Comparison of ENCODE assay signal across 27 cellular contexts in the genomic region with DNA sequence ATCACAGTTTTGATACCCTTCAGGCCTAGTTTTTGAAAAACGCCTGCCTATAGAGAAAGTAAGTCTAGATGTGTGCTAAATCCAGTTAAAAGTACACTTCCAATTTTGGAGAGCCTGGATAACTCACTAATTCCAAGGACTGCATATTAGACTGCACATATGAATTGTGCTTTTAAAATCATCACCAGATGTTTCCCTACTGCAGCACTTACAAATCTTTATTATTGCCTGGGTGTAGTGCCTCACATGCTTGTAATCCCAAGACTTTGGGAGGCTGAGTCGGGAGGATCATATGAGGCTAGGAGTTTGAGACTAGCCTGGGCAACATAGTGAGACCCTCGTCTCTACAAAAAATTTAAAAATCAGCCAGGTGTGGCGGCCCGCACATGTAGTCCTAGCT. TPM values are rescaled to one million over a fixed set of nuclear protein-coding genes. Genes with fewer than 3 reads are reported as not detected.
A peak's percentile ranks its signal among the peaks of the same experiment; 100 is the strongest.
DNase-seq lines count a peak whose midpoint lies in the region; ATAC-seq, FAIRE-seq and TF ChIP-seq lines count a peak whose summit lies in the region.
"Had no signal": no experiment of that assay in that cellular context is flagged by ENCODE, and none has a peak within 500 bp of the region (broad histone marks: within the 10 kb centered on the region; RNA-seq: fewer than 3 reads in every experiment).

No MANE protein-coding gene starts in this region.

- intact Hi-C loops in activated CD4-positive, alpha-beta T cell treated with anti-CD3 and anti-CD28 coated beads, Interleukin-2, amount 10 ng/mL, durations not matched to agents 24 days and 14 days (cut with micrococcal nuclease): loop anchor here (5.0 kb wide), 1 partner anchor 58 kb away; no protein-coding TSS in a partner anchor
- intact Hi-C loops in transverse colon (cut with DNase I; ENCODE audit: low total_unique reads): no loop called here

- peak overlapping the region; percentile 78 for H3K9ac ChIP-seq in astrocyte (ENCODE audit: low read length)

- 92% methylated on average over 5 of the region's 5 CpGs for WGBS in hepatocyte (ENCODE audit: low lambda C conversion rate, missing lambda C conversion rate)
- 96 to 100% methylated on average over 1 to 5 of the region's 5 CpGs for WGBS in transverse colon (ENCODE audit: low coverage in 1 of 2), 2 donors

- H3K79me2 ChIP-seq in astrocyte (ENCODE audit: insufficient read depth, low read length): no peaks in the 10 kb centered on the region
- H3K79me2 ChIP-seq in hepatocyte: no peaks in the 10 kb centered on the region

- in situ Hi-C loops in transverse colon (cut with MboI; ENCODE audit: low pct_ligation_motif_present in 1 of 4, low pct_unique_long_range_greater_than_20kb in 1 of 4, low sequenced_read_pairs in 3 of 4): no loop called here

- POLR2A ChIA-PET in activated CD4-positive, alpha-beta T cell treated with anti-CD3 and anti-CD28 coated beads, Interleukin-2, amount 10 ng/mL, durations not matched to agents 7 days and 5 days (lab: Charles Lee): no interaction called here

- no peak for TF ChIP-seq POLR2A in transverse colon (IDR thresholded peaks at IDR 0.05)

- no peak for ATAC-seq in GM19452 (IDR thresholded peaks at IDR 0.05; ENCODE audit: unreplicated experiment)
- ATAC-seq: left colon, right cardiac atrium had no signal

- peak; percentile 47 for DNase-seq in activated CD4-positive, alpha-beta T cell treated with anti-CD3 and anti-CD28 coated beads, Interleukin-2, amount 10 ng/mL, durations not matched to agents 24 days and 14 days
- no peak for DNase-seq in activated CD4-positive, alpha-beta T cell treated with anti-CD3 and anti-CD28 coated beads, Interleukin-2, amount 10 ng/mL, durations not matched to agents 7 days and 5 days
- DNase-seq in astrocyte (ENCODE audit: low read depth) (no peak), hepatocyte (ENCODE audit: low spot score) (no peak), transverse colon (no peak), GM19239 (ENCODE audit: insufficient read length, low spot score) (no peak)
- no peak for DNase-seq in stimulated activated CD4-positive, alpha-beta T cell treated with anti-CD3 and anti-CD28 coated beads, Interleukin-2, amount 100 ng/mL, for 24 hours
- DNase-seq: 8988T; activated CD4-positive, alpha-beta T cell treated with anti-CD3 and anti-CD28 coated beads for 1 hour; activated CD8-positive, alpha-beta memory T cell treated with anti-CD3 and anti-CD28 coated beads, Interleukin-2, amount 50 U/mL, for 4 hours; activated naive CD4-positive, alpha-beta T cell treated with anti-CD3 and anti-CD28 coated beads for 36 hours; C1 segment of cervical spinal cord; DMS 273 treated with DMSO at 0.1 percent for 48 hours; dorsolateral prefrontal cortex; GF-D8; left colon; NCI-H2029; NCI-H510A treated with DMSO at 0.1 percent for 48 hours; right cardiac atrium; stimulated activated CD4-positive, alpha-beta T cell treated with anti-CD3 and anti-CD28 coated beads, Interleukin-1b, Interleukin-23, amount 100 ng/mL, for 48 hours had no signal

- H3K4me3 ChIP-seq in astrocyte (ENCODE audit: insufficient read depth, low read depth, low read length): no peak overlapping the region
- no peak overlapping the region for H3K4me3 ChIP-seq in hepatocyte
- no peak overlapping the region for H3K4me3 ChIP-seq in transverse colon
- H3K4me3 ChIP-seq: dorsolateral prefrontal cortex had no signal

- peaks cover 17% of the 10 kb centered on the region for H3K4me1 Mint-ChIP-seq in activated CD4-positive, alpha-beta T cell treated with anti-CD3 and anti-CD28 coated beads, Interleukin-2, amount 10 ng/mL, durations not matched to agents 24 days and 14 days
- peaks cover 16% of the 10 kb centered on the region for H3K4me1 Mint-ChIP-seq in activated CD4-positive, alpha-beta T cell treated with anti-CD3 and anti-CD28 coated beads, Interleukin-2, amount 10 ng/mL, durations not matched to agents 7 days and 5 days
- H3K4me1 Mint-ChIP-seq in astrocyte (ENCODE audit: low read depth, unreplicated experiment): peaks cover 41% of the 10 kb centered on the region

- TF ChIP-seq CTCF in astrocyte (IDR thresholded peaks at IDR 0.05; ENCODE audit: insufficient read depth, low read depth, low read length) (no peak), hepatocyte (IDR thresholded peaks at IDR 0.05; ENCODE audit: poor library complexity) (no peak), transverse colon (IDR thresholded peaks at IDR 0.05) (no peak)

- no peaks in the 10 kb centered on the region for H3K9me3 ChIP-seq in astrocyte (ENCODE audit: insufficient read depth, low read depth, low read length)
- H3K9me3 ChIP-seq in hepatocyte (ENCODE audit: low read depth): no peaks in the 10 kb centered on the region
- no peaks in the 10 kb centered on the region for H3K9me3 ChIP-seq in transverse colon
- H3K9me3 ChIP-seq: neutrophil had no signal

- H3K9me3 Mint-ChIP-seq in activated CD4-positive, alpha-beta T cell treated with anti-CD3 and anti-CD28 coated beads, Interleukin-2, amount 10 ng/mL, durations not matched to agents 24 days and 14 days: no peaks in the 10 kb centered on the region
- H3K9me3 Mint-ChIP-seq in activated CD4-positive, alpha-beta T cell treated with anti-CD3 and anti-CD28 coated beads, Interleukin-2, amount 10 ng/mL, durations not matched to agents 7 days and 5 days: no peaks in the 10 kb centered on the region
- H3K9me3 Mint-ChIP-seq in astrocyte (ENCODE audit: unreplicated experiment): no peaks in the 10 kb centered on the region
- H3K9me3 Mint-ChIP-seq: activated naive CD4-positive, alpha-beta T cell treated with anti-CD3 and anti-CD28 coated beads for 36 hours; IgD-negative memory B cell had no signal

- peaks cover 29% of the 10 kb centered on the region for H3K4me1 ChIP-seq in astrocyte (ENCODE audit: insufficient read depth, low read length)
- no peaks in the 10 kb centered on the region for H3K4me1 ChIP-seq in hepatocyte (ENCODE audit: insufficient read depth)
- H3K4me1 ChIP-seq in transverse colon: peaks cover 0 to 33% (median 11%) of the 10 kb centered on the region in 4 donors

- H4K20me1 ChIP-seq in astrocyte (ENCODE audit: insufficient read depth, low read length) (no peaks in the 10 kb centered on the region), hepatocyte (ENCODE audit: insufficient read depth, poor library complexity, severe bottlenecking) (no peaks in the 10 kb centered on the region)

- FAIRE-seq in astrocyte (lab: Jason Lieb, UNC) (no peak), GM19239 (lab: Jason Lieb, UNC) (no peak)
- FAIRE-seq: bronchial epithelial cell had no signal

- H3K27me3 ChIP-seq in astrocyte (ENCODE audit: insufficient read depth, low read length) (no peaks in the 10 kb centered on the region), hepatocyte (no peaks in the 10 kb centered on the region), transverse colon (no peaks in the 10 kb centered on the region)
- H3K27me3 ChIP-seq: dorsolateral prefrontal cortex, neutrophil had no signal

- no peak overlapping the region for H2AFZ ChIP-seq in astrocyte (ENCODE audit: low read depth, low read length)
- no peak overlapping the region for H2AFZ ChIP-seq in hepatocyte

- H3K36me3 ChIP-seq in astrocyte (ENCODE audit: insufficient read depth, low read length) (peaks cover 9% of the 10 kb centered on the region), hepatocyte (replicated peaks; ENCODE audit: insufficient read depth, low read depth) (no peaks in the 10 kb centered on the region), transverse colon (peaks cover 0 to 13% (median 3%) of the 10 kb centered on the region in 4 donors)

- peak overlapping the region; percentile 63 for H3K4me2 ChIP-seq in astrocyte (ENCODE audit: low read length)
- H3K4me2 ChIP-seq in hepatocyte: no peak overlapping the region

- H3K27ac ChIP-seq in astrocyte (ENCODE audit: low read depth, low read length) (peak overlapping the region; percentile 96), hepatocyte (peak overlapping the region; percentile 78), transverse colon (peak overlapping the region; percentile 45 to 64 (median 47))
- H3K27ac ChIP-seq: neutrophil had no signal

- no peak overlapping the region for H3K4me3 Mint-ChIP-seq in activated CD4-positive, alpha-beta T cell treated with anti-CD3 and anti-CD28 coated beads, Interleukin-2, amount 10 ng/mL, durations not matched to agents 24 days and 14 days
- H3K4me3 Mint-ChIP-seq in activated CD4-positive, alpha-beta T cell treated with anti-CD3 and anti-CD28 coated beads, Interleukin-2, amount 10 ng/mL, durations not matched to agents 7 days and 5 days: no peak overlapping the region
- no peak overlapping the region for H3K4me3 Mint-ChIP-seq in astrocyte (ENCODE audit: unreplicated experiment)
- H3K4me3 Mint-ChIP-seq: activated naive CD4-positive, alpha-beta T cell treated with anti-CD3 and anti-CD28 coated beads for 36 hours; IgD-negative memory B cell had no signal

- H3K27me3 Mint-ChIP-seq in activated CD4-positive, alpha-beta T cell treated with anti-CD3 and anti-CD28 coated beads, Interleukin-2, amount 10 ng/mL, durations not matched to agents 24 days and 14 days: no peaks in the 10 kb centered on the region
- no peaks in the 10 kb centered on the region for H3K27me3 Mint-ChIP-seq in activated CD4-positive, alpha-beta T cell treated with anti-CD3 and anti-CD28 coated beads, Interleukin-2, amount 10 ng/mL, durations not matched to agents 7 days and 5 days
- no peaks in the 10 kb centered on the region for H3K27me3 Mint-ChIP-seq in astrocyte (ENCODE audit: low read depth, unreplicated experiment)
- H3K27me3 Mint-ChIP-seq: IgD-negative memory B cell had no signal

- H3K9me2 ChIP-seq in hepatocyte (replicated peaks; ENCODE audit: insufficient read depth): no peaks in the 10 kb centered on the region

- no peak overlapping the region for H3K27ac Mint-ChIP-seq in activated CD4-positive, alpha-beta T cell treated with anti-CD3 and anti-CD28 coated beads, Interleukin-2, amount 10 ng/mL, durations not matched to agents 24 days and 14 days
- H3K27ac Mint-ChIP-seq in activated CD4-positive, alpha-beta T cell treated with anti-CD3 and anti-CD28 coated beads, Interleukin-2, amount 10 ng/mL, durations not matched to agents 7 days and 5 days: no peak overlapping the region
- peak overlapping the region; percentile 99 for H3K27ac Mint-ChIP-seq in astrocyte (ENCODE audit: unreplicated experiment)
- H3K27ac Mint-ChIP-seq: IgD-negative memory B cell had no signal

- CTCF ChIA-PET in activated CD4-positive, alpha-beta T cell treated with anti-CD3 and anti-CD28 coated beads, Interleukin-2, amount 10 ng/mL, durations not matched to agents 7 days and 5 days (lab: Charles Lee): interaction anchor here (0.6 kb wide), 2 partner anchors 314 to 570 kb away, joined by 3 read pairs; no protein-coding TSS in a partner anchor

- TF ChIP-seq EP300 in transverse colon (IDR thresholded peaks at IDR 0.05; ENCODE audit: low read depth): no peak

- peaks cover 39% of the 10 kb centered on the region for H3K36me3 Mint-ChIP-seq in activated CD4-positive, alpha-beta T cell treated with anti-CD3 and anti-CD28 coated beads, Interleukin-2, amount 10 ng/mL, durations not matched to agents 24 days and 14 days (ENCODE audit: low read depth)
- H3K36me3 Mint-ChIP-seq in activated CD4-positive, alpha-beta T cell treated with anti-CD3 and anti-CD28 coated beads, Interleukin-2, amount 10 ng/mL, durations not matched to agents 7 days and 5 days (ENCODE audit: low read depth): peaks cover 17% of the 10 kb centered on the region
- H3K36me3 Mint-ChIP-seq in astrocyte (ENCODE audit: low read depth, unreplicated experiment): peaks cover 6% of the 10 kb centered on the region

RNA-seq across cellular contexts. Expression of a gene that starts 35.9 kb away (rescaled TPM):
- 0.09 TPM in 1 of 2 replicates, not detected in the other for total RNA-seq in activated CD4-positive, alpha-beta T cell treated with anti-CD3 and anti-CD28 coated beads, Interleukin-2, amount 10 ng/mL, durations not matched to agents 24 days and 14 days
- 1 to 10 TPM; 2.1 to 2.2 TPM for total RNA-seq in activated CD4-positive, alpha-beta T cell treated with anti-CD3 and anti-CD28 coated beads, Interleukin-2, amount 10 ng/mL, durations not matched to agents 7 days and 5 days
- total RNA-seq in astrocyte: 0.27 TPM in 1 of 2 replicates, not detected in the other
- total RNA-seq in hepatocyte: 0.73 and 0.80 TPM in 2 replicates
- 1.1 and 1.6 TPM in 2 replicates for polyA plus RNA-seq in hepatocyte
- total RNA-seq in transverse colon: 1 to 10 TPM in 1 of 4 donors, under 1 TPM in 2, not detected in 1; 0.40 to 6.2 (median 0.82) TPM
- total RNA-seq: activated naive CD4-positive, alpha-beta T cell treated with anti-CD3 and anti-CD28 coated beads for 36 hours; H4; mononuclear cell; OCI-LY7 had no signal
- polyA plus RNA-seq: IgD-negative memory B cell had no signal

RNA-seq across cellular contexts. Expression of a gene that starts 37.7 kb away (rescaled TPM):
- 5.9 and 6.4 TPM in 2 replicates for total RNA-seq in activated CD4-positive, alpha-beta T cell treated with anti-CD3 and anti-CD28 coated beads, Interleukin-2, amount 10 ng/mL, durations not matched to agents 24 days and 14 days
- total RNA-seq in activated CD4-positive, alpha-beta T cell treated with anti-CD3 and anti-CD28 coated beads, Interleukin-2, amount 10 ng/mL, durations not matched to agents 7 days and 5 days: under 1 TPM; 0.45 to 0.58 TPM
- total RNA-seq in astrocyte (42.7 and 52.4 TPM in 2 replicates), hepatocyte (14.6 and 22.5 TPM in 2 replicates), transverse colon (10 to 100 TPM; 11.5 to 59.5 (median 14.4) TPM)
- polyA plus RNA-seq in hepatocyte: 15.9 and 23.7 TPM in 2 replicates
